Comparison of ENCODE assay signal across 22 cellular contexts in genomic region chr16:14472357-14472756, GRCh38.
DNase-seq lines count a peak whose midpoint lies in the region; ATAC-seq, FAIRE-seq and TF ChIP-seq lines count a peak whose summit lies in the region.
"Had no signal": no experiment of that assay in that cellular context is flagged by ENCODE, and none has a peak within 500 bp of the region (broad histone marks: within the 10 kb centered on the region; RNA-seq: fewer than 3 reads in every experiment).

No MANE protein-coding gene starts in this region.

- H3K79me2 ChIP-seq in HepG2 (ENCODE audit: insufficient read depth, low read length): no peaks in the 10 kb centered on the region

- no peak for ATAC-seq in HepG2
- ATAC-seq in right lobe of liver: peak in 3 of 4 donors; percentile 34 to 70 (median 35)
- ATAC-seq: A549; CD8-positive, alpha-beta T cell had no signal

- POLR2A ChIA-PET in HepG2 (lab: Yijun Ruan, JAX): no interaction called here

- BruUV-seq in HepG2 (replicated peaks; lab: Mats Ljungman, UMichigan): no TSS peak

- TF ChIP-seq POLR2A in HepG2 (IDR thresholded peaks at IDR 0.05; ENCODE audit: insufficient read depth in 1 of 2, low read depth in 2 of 2, low read length in 2 of 2) (no peak), right lobe of liver (IDR thresholded peaks at IDR 0.05) (no peak)

- no peak overlapping the region for H2AFZ ChIP-seq in HepG2 (ENCODE audit: low read length)

- H3K36me3 ChIP-seq in liver (ENCODE audit: control insufficient read depth in 4 of 4, insufficient read depth in 3 of 4, low read depth in 1 of 4, low read length in 3 of 4): no peaks in the 10 kb centered on the region
- H3K36me3 ChIP-seq in HepG2 (replicated peaks in 1 of 2; ENCODE audit: control insufficient read depth in 1 of 2, insufficient read depth in 2 of 2, low read length in 2 of 2): no peaks in the 10 kb centered on the region; a peak in 1 of 5 replicates
- no peaks in the 10 kb centered on the region for H3K36me3 ChIP-seq in right lobe of liver

- H3K9me3 ChIP-seq in liver (ENCODE audit: control insufficient read depth in 4 of 4, low read length in 3 of 4) (no peaks in the 10 kb centered on the region), HepG2 (ENCODE audit: low read length) (no peaks in the 10 kb centered on the region), right lobe of liver (no peaks in the 10 kb centered on the region)
- H3K9me3 ChIP-seq: A549, Caco-2 had no signal

- H3K27ac ChIP-seq in liver (ENCODE audit: low read depth in 1 of 2, low read length in 2 of 2) (no peak overlapping the region), HepG2 (ENCODE audit: extremely low read length, insufficient read depth, low read length) (no peak overlapping the region), VCaP (peak overlapping the region; percentile 43), right lobe of liver (no peak overlapping the region)
- H3K27ac ChIP-seq: 22Rv1; BLaER1 treated with 17β-estradiol and CSF1 and Interleukin-3, amounts not matched to agents 10 nM and 100 nM; C4-2B had no signal

- no peak for FAIRE-seq in HepG2 (lab: Jason Lieb, UNC)
- FAIRE-seq: A549, D721Med, G401.6, GM12891, GM18507 had no signal

- H3K4me1 ChIP-seq in liver (ENCODE audit: control insufficient read depth in 4 of 4, insufficient read depth in 4 of 4, low read length in 3 of 4) (peaks cover 0 to 12% (median 2%) of the 10 kb centered on the region in 4 donors), HepG2 (ENCODE audit: insufficient read depth, low read length) (peaks cover 58% of the 10 kb centered on the region), right lobe of liver (peaks cover 0 to 17% (median 0%) of the 10 kb centered on the region in 4 donors)

- no peak overlapping the region for H3K4me2 ChIP-seq in HepG2 (ENCODE audit: low read depth, low read length)
- H3K4me2 ChIP-seq: A549 had no signal

- no peak for TF ChIP-seq EP300 in HepG2 (IDR thresholded peaks at IDR 0.05; ENCODE audit: low read depth in 2 of 2, low read length in 2 of 2)
- no peak for TF ChIP-seq EP300 in HepG2 (CRISPR knock-in tag; IDR thresholded peaks at IDR 0.05; ENCODE audit: borderline replicate concordance)

- WGBS in liver: 45% methylated on average over 2 of the region's 2 CpGs
- WGBS in HepG2 (ENCODE audit: low lambda C conversion rate): 98% methylated on average over 2 of the region's 2 CpGs
- WGBS in right lobe of liver (ENCODE audit: insufficient coverage, low coverage, low lambda C conversion rate, missing lambda C conversion rate): 51% methylated on average over 2 of the region's 2 CpGs

- in situ Hi-C loops in HepG2 (cut with HindIII; ENCODE audit: extremely low pct_ligation_motif_present, low pct_unique_long_range_greater_than_20kb) (no loop called here), GM13976 (cut with MboI; ENCODE audit: low sequenced_read_pairs, unreplicated experiment) (no loop called here)

- no peaks in the 10 kb centered on the region for H3K27me3 ChIP-seq in liver (ENCODE audit: control insufficient read depth in 4 of 4, insufficient read depth in 4 of 4, low read length in 3 of 4)
- H3K27me3 ChIP-seq in HepG2 (ENCODE audit: control insufficient read depth in 1 of 2, insufficient read depth in 2 of 2, low read length in 2 of 2): no peaks in the 10 kb centered on the region
- H3K27me3 ChIP-seq in right lobe of liver: no peaks in the 10 kb centered on the region
- H3K27me3 ChIP-seq: BLaER1 treated with 17β-estradiol and CSF1 and Interleukin-3, amounts not matched to agents 10 nM and 100 nM had no signal

- TF ChIP-seq CTCF in liver (IDR thresholded peaks at IDR 0.05; ENCODE audit: low read depth, low read length, missing input control) (no peak), HepG2 (CRISPR knock-in tag; IDR thresholded peaks at IDR 0.05) (no peak), VCaP (conservative IDR thresholded peaks at IDR 0.05) (no peak), right lobe of liver (IDR thresholded peaks at IDR 0.05) (no peak), GM13976 (IDR thresholded peaks at IDR 0.05; ENCODE audit: borderline replicate concordance, control extremely low read depth, extremely low read depth, insufficient read depth, missing control alignments) (no peak)

- CTCF ChIA-PET in HepG2 (lab: Yijun Ruan, JAX; ENCODE audit: low intra/inter-chr PET ratio, low total read pairs): no interaction called here

- no peak overlapping the region for H3K9ac ChIP-seq in liver (ENCODE audit: low read depth in 1 of 2, low read length in 2 of 2)
- no peak overlapping the region for H3K9ac ChIP-seq in HepG2 (ENCODE audit: insufficient read depth, low read depth, low read length)
- H3K9ac ChIP-seq: BLaER1 treated with 17β-estradiol and CSF1 and Interleukin-3, amounts not matched to agents 10 nM and 100 nM had no signal

- intact Hi-C loops in HepG2 (cut with micrococcal nuclease; ENCODE audit: unreplicated experiment): no loop called here
- intact Hi-C loops in right lobe of liver (cut with DNase I): no loop called here

- H3K4me3 ChIP-seq in liver (ENCODE audit: low read depth in 1 of 3, low read length in 3 of 3): no peak overlapping the region
- H3K4me3 ChIP-seq in HepG2 (replicated peaks in 1 of 3; ENCODE audit: insufficient read depth in 1 of 3, low read depth in 2 of 3, low read length in 3 of 3): no peak overlapping the region
- no peak overlapping the region for H3K4me3 ChIP-seq in right lobe of liver
- H3K4me3 ChIP-seq: A549; BLaER1 treated with 17β-estradiol and CSF1 and Interleukin-3, amounts not matched to agents 10 nM and 100 nM had no signal

- TF ChIP-seq RAD21 in liver (IDR thresholded peaks at IDR 0.05): no peak
- no peak for TF ChIP-seq RAD21 in HepG2 (CRISPR knock-in tag; IDR thresholded peaks at IDR 0.05)

- DNase-seq in HepG2 (ENCODE audit: low spot score): no peak
- DNase-seq in right lobe of liver: peak in 1 of 3 donors; percentile 54
- no peak for DNase-seq in activated CD4-positive, alpha-beta T cell treated with anti-CD3 and anti-CD28 coated beads, Interleukin-2, amount 50 U/mL, for 4 hours
- DNase-seq in GM13976 (ENCODE audit: low spot score): no peak
- no peak for DNase-seq in stimulated activated CD4-positive, alpha-beta T cell treated with anti-CD3 and anti-CD28 coated beads, Interleukin-12 subunit alpha, Interleukin-12 subunit beta, amount 100 ng/mL, for 4 hours
- DNase-seq: AML-193; Caco-2; Calu3; CD4-positive, alpha-beta T cell; CD8-positive, alpha-beta T cell; DMS79 treated with DMSO at 0.1 percent for 48 hours; GF-D8 had no signal

- H4K20me1 ChIP-seq in HepG2 (ENCODE audit: insufficient read depth, low read length): no peaks in the 10 kb centered on the region
- H4K20me1 ChIP-seq: BLaER1 treated with 17β-estradiol and CSF1 and Interleukin-3, amounts not matched to agents 10 nM and 100 nM had no signal

TF ChIP-seq in liver, 16 proteins besides CTCF, POLR2A, EP300 and RAD21:
- TF ChIP-seq EGR1 (IDR thresholded peaks at IDR 0.05; ENCODE audit: low read depth in 2 of 2): no peak
- TF ChIP-seq YY1 (IDR thresholded peaks at IDR 0.05): peak; percentile 30

TF ChIP-seq in HepG2, 621 proteins besides CTCF, POLR2A, EP300 and RAD21 (continues in another document):
- TF ChIP-seq ZC3H13 (CRISPR knock-in tag; IDR thresholded peaks at IDR 0.05): no peak
- no peak for TF ChIP-seq MED8 (CRISPR knock-in tag; IDR thresholded peaks at IDR 0.05; ENCODE audit: insufficient replicate concordance)
- TF ChIP-seq ATF3 (CRISPR knock-in tag; IDR thresholded peaks at IDR 0.05): no peak
- TF ChIP-seq E2F2 (CRISPR knock-in tag; IDR thresholded peaks at IDR 0.05; ENCODE audit: borderline replicate concordance): no peak
- TF ChIP-seq, protein P1, sequence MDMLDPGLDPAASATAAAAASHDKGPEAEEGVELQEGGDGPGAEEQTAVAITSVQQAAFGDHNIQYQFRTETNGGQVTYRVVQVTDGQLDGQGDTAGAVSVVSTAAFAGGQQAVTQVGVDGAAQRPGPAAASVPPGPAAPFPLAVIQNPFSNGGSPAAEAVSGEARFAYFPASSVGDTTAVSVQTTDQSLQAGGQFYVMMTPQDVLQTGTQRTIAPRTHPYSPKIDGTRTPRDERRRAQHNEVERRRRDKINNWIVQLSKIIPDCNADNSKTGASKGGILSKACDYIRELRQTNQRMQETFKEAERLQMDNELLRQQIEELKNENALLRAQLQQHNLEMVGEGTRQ (IDR thresholded peaks at IDR 0.05; ENCODE audit: low read depth, low read length): no peak
- TF ChIP-seq, protein P1 (CRISPR knock-in tag; IDR thresholded peaks at IDR 0.05; ENCODE audit: borderline replicate concordance): no peak
- no peak for TF ChIP-seq ZNF720 (CRISPR knock-in tag; IDR thresholded peaks at IDR 0.05)
- TF ChIP-seq SMARCE1 (IDR thresholded peaks at IDR 0.05; ENCODE audit: borderline replicate concordance): no peak
- no peak for TF ChIP-seq POLR2G (IDR thresholded peaks at IDR 0.05; ENCODE audit: low read depth, low read length)
- TF ChIP-seq ZNF253 (CRISPR knock-in tag; IDR thresholded peaks at IDR 0.05; ENCODE audit: borderline replicate concordance): no peak
